In the genomic region with DNA sequence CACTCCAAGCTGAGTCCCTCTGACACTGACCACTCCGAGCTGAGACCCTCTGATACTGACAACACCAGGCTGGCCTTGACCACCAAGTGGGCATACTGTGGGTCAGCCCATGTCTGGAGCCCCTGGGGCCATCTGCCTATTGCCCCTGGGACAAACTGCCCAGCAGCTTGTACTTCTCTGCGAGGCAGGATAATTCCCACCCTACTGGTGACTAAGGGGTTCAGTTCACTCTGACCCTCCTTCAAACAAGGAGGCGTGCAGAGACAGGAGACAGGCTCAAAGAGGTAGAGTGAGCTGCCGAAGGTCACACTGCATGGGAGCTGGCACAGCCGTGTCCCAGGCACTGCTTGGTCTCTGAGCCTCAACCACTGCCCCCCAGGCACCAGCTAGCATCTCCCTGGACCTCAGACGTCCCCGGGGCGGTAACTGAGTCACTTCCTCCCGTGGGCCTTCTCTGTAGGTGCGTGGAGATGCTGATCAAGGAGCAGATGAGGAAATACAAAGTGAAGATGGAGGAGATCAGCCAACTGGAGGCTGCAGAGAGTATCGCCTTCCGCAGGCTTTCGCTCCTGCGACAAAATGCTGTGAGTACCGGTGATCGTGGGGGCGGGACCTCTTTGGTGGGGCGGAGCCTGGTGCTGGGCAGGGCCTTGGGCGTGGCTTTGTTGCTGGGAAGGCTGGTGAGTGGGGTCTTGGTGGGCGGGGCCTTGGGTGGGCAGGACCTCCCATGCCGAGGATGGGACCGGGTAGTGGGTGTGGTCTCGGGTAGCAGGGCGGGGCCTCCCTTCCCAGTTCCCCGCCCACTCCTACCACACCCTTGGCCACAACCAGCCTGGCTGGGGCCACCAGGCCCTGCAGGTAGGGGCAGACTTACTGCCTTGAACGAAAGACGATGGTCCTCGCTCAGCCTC, we compare ENCODE assay signal across 8 cellular contexts. TPM values are rescaled to one million over a fixed set of nuclear protein-coding genes. Genes with fewer than 3 reads are reported as not detected.
A peak's percentile ranks its signal among the peaks of the same experiment; 100 is the strongest.
DNase-seq lines count a peak whose midpoint lies in the region; ATAC-seq and TF ChIP-seq lines count a peak whose summit lies in the region.

No MANE protein-coding gene starts in this region.

- H3K4me1 Mint-ChIP-seq in natural killer cell treated with Interleukin-12 subunit alpha and Interleukin-12 subunit beta and Interleukin-15 and Interleukin-18, amount 100 ng/mL, for 72 hours (ENCODE audit: low read depth in 2 of 2): peaks cover 6 to 15% of the 10 kb centered on the region in 2 donors

- 73% methylated on average over 17 of the region's 28 CpGs for WGBS in esophagus muscularis mucosa

- TF ChIP-seq POLR2A in esophagus muscularis mucosa (IDR thresholded peaks at IDR 0.05; ENCODE audit: low read depth): no peak

- peak; percentile 17 to 59 for ATAC-seq in activated naive CD4-positive, alpha-beta T cell treated with anti-CD3 and anti-CD28 coated beads, Interleukin-2, amount 50 U/mL, for 72 hours
- ATAC-seq in natural killer cell treated with Interleukin-12 subunit alpha and Interleukin-12 subunit beta and Interleukin-15 and Interleukin-18, amount 100 ng/mL, for 72 hours: peak; percentile 59 to 67
- no peak for ATAC-seq in GM19463 (IDR thresholded peaks at IDR 0.05; ENCODE audit: unreplicated experiment)

- H3K27me3 ChIP-seq in esophagus muscularis mucosa: no peaks in the 10 kb centered on the region

- no peak overlapping the region for H3K4me3 ChIP-seq in esophagus muscularis mucosa

- no peaks in the 10 kb centered on the region for H3K27me3 Mint-ChIP-seq in natural killer cell treated with Interleukin-12 subunit alpha and Interleukin-12 subunit beta and Interleukin-15 and Interleukin-18, amount 100 ng/mL, for 72 hours

- H3K36me3 Mint-ChIP-seq in activated naive CD4-positive, alpha-beta T cell treated with anti-CD3 and anti-CD28 coated beads, Interleukin-2, amount 50 U/mL, for 72 hours: peaks cover 5 to 22% of the 10 kb centered on the region in 2 donors
- no peaks in the 10 kb centered on the region for H3K36me3 Mint-ChIP-seq in natural killer cell treated with Interleukin-12 subunit alpha and Interleukin-12 subunit beta and Interleukin-15 and Interleukin-18, amount 100 ng/mL, for 72 hours

- H3K36me3 ChIP-seq in esophagus muscularis mucosa: peaks cover 22 to 90% (median 74%) of the 10 kb centered on the region in 4 donors

- peak overlapping the region; percentile 46 to 79 for H3K27ac Mint-ChIP-seq in activated naive CD4-positive, alpha-beta T cell treated with anti-CD3 and anti-CD28 coated beads, Interleukin-2, amount 50 U/mL, for 72 hours
- peak overlapping the region in 1 of 2 donors; percentile 80 for H3K27ac Mint-ChIP-seq in natural killer cell treated with Interleukin-12 subunit alpha and Interleukin-12 subunit beta and Interleukin-15 and Interleukin-18, amount 100 ng/mL, for 72 hours

- H3K9me3 Mint-ChIP-seq in activated naive CD4-positive, alpha-beta T cell treated with anti-CD3 and anti-CD28 coated beads, Interleukin-2, amount 50 U/mL, for 72 hours: no peaks in the 10 kb centered on the region
- H3K9me3 Mint-ChIP-seq in natural killer cell treated with Interleukin-12 subunit alpha and Interleukin-12 subunit beta and Interleukin-15 and Interleukin-18, amount 100 ng/mL, for 72 hours: no peaks in the 10 kb centered on the region

- DNase-seq in SHP77 (lab: John Stamatoyannopoulos, UW): peak; percentile 13 to 16
- DNase-seq in SHP77 treated with DMSO at 0.1 percent for 48 hours (lab: John Stamatoyannopoulos, UW): no peak
- DNase-seq in NCI-H69 (lab: John Stamatoyannopoulos, UW): peak; percentile 30
- peak in 1 of 2 donors; percentile 48 for DNase-seq in activated naive CD4-positive, alpha-beta T cell treated with anti-CD3 and anti-CD28 coated beads, Interleukin-2, amount 50 U/mL, for 72 hours (ENCODE audit: low spot score in 2 of 2)
- no peak for DNase-seq in natural killer cell treated with Interleukin-12 subunit alpha and Interleukin-12 subunit beta and Interleukin-15 and Interleukin-18, amount 100 ng/mL, for 72 hours (ENCODE audit: low spot score)
- no peak for DNase-seq in NCI-H524 treated with DMSO at 0.1 percent for 48 hours (lab: John Stamatoyannopoulos, UW)
- no peak for DNase-seq in esophagus muscularis mucosa (ENCODE audit: extremely low spot score)

- no peak for TF ChIP-seq EP300 in esophagus muscularis mucosa (IDR thresholded peaks at IDR 0.05)

- no peak overlapping the region for H3K4me3 Mint-ChIP-seq in natural killer cell treated with Interleukin-12 subunit alpha and Interleukin-12 subunit beta and Interleukin-15 and Interleukin-18, amount 100 ng/mL, for 72 hours

- no peak overlapping the region for H3K27ac ChIP-seq in esophagus muscularis mucosa (replicated peaks in 1 of 4)

- peaks cover under 1 to 1% (median under 1%) of the 10 kb centered on the region in 4 donors for H3K4me1 ChIP-seq in esophagus muscularis mucosa

- TF ChIP-seq CTCF in esophagus muscularis mucosa (IDR thresholded peaks at IDR 0.05): no peak

- no peaks in the 10 kb centered on the region for H3K9me3 ChIP-seq in esophagus muscularis mucosa

- intact Hi-C loops in esophagus muscularis mucosa (cut with DNase I): loop anchor here (10.0 kb wide), 1 partner anchor 135 kb away; the partner anchor contains the start of genes HAUS8 and MYO9B

RNA-seq across cellular contexts. Expression of gene USE1, which starts 5.8 kb away (rescaled TPM):
- 10 to 100 TPM; 28.6 to 39.1 TPM for total RNA-seq in activated naive CD4-positive, alpha-beta T cell treated with anti-CD3 and anti-CD28 coated beads, Interleukin-2, amount 50 U/mL, for 72 hours
- 10 to 100 TPM; 25.9 to 28.7 TPM for total RNA-seq in natural killer cell treated with Interleukin-12 subunit alpha and Interleukin-12 subunit beta and Interleukin-15 and Interleukin-18, amount 100 ng/mL, for 72 hours
- total RNA-seq in esophagus muscularis mucosa: 10 to 100 TPM; 20.7 to 26.2 (median 21.3) TPM

RNA-seq across cellular contexts. Expression of gene OCEL1, which starts 16.6 kb away (rescaled TPM):
- 10 to 100 TPM; 14.3 to 17.1 TPM for total RNA-seq in activated naive CD4-positive, alpha-beta T cell treated with anti-CD3 and anti-CD28 coated beads, Interleukin-2, amount 50 U/mL, for 72 hours
- 10 to 100 TPM; 14.7 to 31.9 TPM for total RNA-seq in natural killer cell treated with Interleukin-12 subunit alpha and Interleukin-12 subunit beta and Interleukin-15 and Interleukin-18, amount 100 ng/mL, for 72 hours
- total RNA-seq in esophagus muscularis mucosa: 10 to 100 TPM in 1 of 4 donors, 1 to 10 TPM in 3; 6.3 to 18.8 (median 7.8) TPM

RNA-seq across cellular contexts. Expression of gene NR2F6, which starts 36.3 kb away (rescaled TPM):
- total RNA-seq in activated naive CD4-positive, alpha-beta T cell treated with anti-CD3 and anti-CD28 coated beads, Interleukin-2, amount 50 U/mL, for 72 hours: 10 to 100 TPM in 1 of 2 donors, 1 to 10 TPM in 1; 5.8 to 12.9 TPM
- 10 to 100 TPM in 1 of 2 donors, 1 to 10 TPM in 1; 2.7 to 12.2 TPM for total RNA-seq in natural killer cell treated with Interleukin-12 subunit alpha and Interleukin-12 subunit beta and Interleukin-15 and Interleukin-18, amount 100 ng/mL, for 72 hours
- total RNA-seq in esophagus muscularis mucosa: 10 to 100 TPM; 38.6 to 88.0 (median 61.2) TPM

RNA-seq across cellular contexts. Expression of gene USHBP1, which starts 55.2 kb away (rescaled TPM):
- total RNA-seq in activated naive CD4-positive, alpha-beta T cell treated with anti-CD3 and anti-CD28 coated beads, Interleukin-2, amount 50 U/mL, for 72 hours: under 1 TPM; 0.43 to 0.49 TPM
- not detected for total RNA-seq in natural killer cell treated with Interleukin-12 subunit alpha and Interleukin-12 subunit beta and Interleukin-15 and Interleukin-18, amount 100 ng/mL, for 72 hours
- 10 to 100 TPM in 1 of 4 donors, 1 to 10 TPM in 3; 2.2 to 12.0 (median 6.3) TPM for total RNA-seq in esophagus muscularis mucosa

RNA-seq across cellular contexts. Expression of gene BABAM1, which starts 57.9 kb away (rescaled TPM):
- total RNA-seq in activated naive CD4-positive, alpha-beta T cell treated with anti-CD3 and anti-CD28 coated beads, Interleukin-2, amount 50 U/mL, for 72 hours: 100 to 1,000 TPM; 115 to 125 TPM
- 100 to 1,000 TPM in 1 of 2 donors, 10 to 100 TPM in 1; 90.1 to 143 TPM for total RNA-seq in natural killer cell treated with Interleukin-12 subunit alpha and Interleukin-12 subunit beta and Interleukin-15 and Interleukin-18, amount 100 ng/mL, for 72 hours
- total RNA-seq in esophagus muscularis mucosa: 10 to 100 TPM; 72.2 to 92.3 (median 82.5) TPM

Comparison
In these comparisons a context has a peak if more than half of its experiments do, and no peak if none do; other contexts are left out.
1. DNase-seq: peak in SHP77 (2 of 2) and NCI-H69 (single experiment); none in SHP77 treated with DMSO at 0.1 percent for 48 hours (single experiment), natural killer cell treated with Interleukin-12 subunit alpha and Interleukin-12 subunit beta and Interleukin-15 and Interleukin-18, amount 100 ng/mL, for 72 hours (single experiment), NCI-H524 treated with DMSO at 0.1 percent for 48 hours (single experiment) and esophagus muscularis mucosa (single experiment).